10 cellular contexts compared by ENCODE assay signal in genomic region chr1:151619489-151620093, GRCh38. TPM values are rescaled to one million over a fixed set of nuclear protein-coding genes. Genes with fewer than 3 reads are reported as not detected.
DNase-seq lines count a peak whose midpoint lies in the region; TF ChIP-seq lines count a peak whose summit lies in the region.
"Had no signal": no experiment of that assay in that cellular context is flagged by ENCODE, and none has a peak within 500 bp of the region (broad histone marks: within the 10 kb centered on the region; RNA-seq: fewer than 3 reads in every experiment).

No MANE protein-coding gene starts in this region.

- whole genome bisulfite sequencing in sigmoid colon, 2 donors = 60 to 78% methylated on average over 6 of the region's 6 CpGs

- DNase-seq in EL (peak; percentile 55), SK-N-MC (ENCODE audit: low read depth, low spot score) (no peak), foreskin fibroblast (peak; percentile 44 to 64), sigmoid colon (no peak), SJCRH30 (no peak), GF-D8 (lab: John Stamatoyannopoulos, UW) (no peak), NK-92 (lab: John Stamatoyannopoulos, UW; ENCODE audit: unreplicated experiment) (no peak), T1000 (lab: John Stamatoyannopoulos, UW) (no peak)
- DNase-seq: activated CD8-positive, alpha-beta memory T cell treated with anti-CD3 and anti-CD28 coated beads for 24 hours; NCI-H446 treated with DMSO at 0.1 percent for 48 hours had no signal

- TF ChIP-seq EP300 in sigmoid colon (IDR thresholded peaks at IDR 0.05) = no peak

- intact Hi-C loops in sigmoid colon (cut with DNase I) = no loop called here

- H3K4me3 ChIP-seq in SK-N-MC (no peak overlapping the region), foreskin fibroblast (ENCODE audit: low read depth in 1 of 2, low read length in 2 of 2) (peak overlapping the region in 1 of 2 donors; percentile 6), sigmoid colon (no peak overlapping the region), SJCRH30 (no peak overlapping the region)

- H3K27ac ChIP-seq in SK-N-MC (peak overlapping the region; percentile 71), sigmoid colon (peak overlapping the region; percentile 73 to 99 (median 86)), SJCRH30 (no peak overlapping the region)

- H3K27me3 ChIP-seq in sigmoid colon = no peaks in the 10 kb centered on the region
- no peaks in the 10 kb centered on the region for H3K27me3 ChIP-seq in SJCRH30

- no peak for TF ChIP-seq POLR2A in sigmoid colon (IDR thresholded peaks at IDR 0.05)

- H3K4me1 ChIP-seq in sigmoid colon = peaks cover 0 to 73% (median 61%) of the 10 kb centered on the region in 4 donors
- H3K4me1 ChIP-seq in SJCRH30 = no peaks in the 10 kb centered on the region; the same call in 1 of the 2 replicates

- no peak overlapping the region for H3K9ac ChIP-seq in SK-N-MC (ENCODE audit: insufficient read length)

- H3K36me3 ChIP-seq in SK-N-MC (ENCODE audit: insufficient read depth, low read length) = peaks cover 6% of the 10 kb centered on the region; the same call in 1 of the 2 replicates
- no peaks in the 10 kb centered on the region for H3K36me3 ChIP-seq in sigmoid colon
- no peaks in the 10 kb centered on the region for H3K36me3 ChIP-seq in SJCRH30

- no peaks in the 10 kb centered on the region for H3K9me3 ChIP-seq in SK-N-MC (ENCODE audit: low read depth, low read length)
- no peaks in the 10 kb centered on the region for H3K9me3 ChIP-seq in sigmoid colon
- H3K9me3 ChIP-seq in SJCRH30 (replicated peaks) = no peaks in the 10 kb centered on the region

- TF ChIP-seq CTCF in foreskin fibroblast (IDR thresholded peaks at IDR 0.05; ENCODE audit: low read depth, low read length) (no peak), sigmoid colon (IDR thresholded peaks at IDR 0.05) (no peak)

RNA-seq across cellular contexts. Expression of gene SNX27, which starts 7.7 kb away (rescaled TPM):
- 10 to 100 TPM; 49.0 to 59.0 (median 54.1) TPM for total RNA-seq in sigmoid colon
- 10 to 100 TPM in 1 of 3 donors, 1 to 10 TPM in 2; 3.6 to 12.3 (median 7.4) TPM for polyA plus RNA-seq in sigmoid colon
- total RNA-seq in SJCRH30 (2014; rRNA removed; shearing (Covaris generic)) = 26.4 and 28.9 TPM in 2 replicates

Comparison
In these comparisons a context has a peak if more than half of its experiments do, and no peak if none do; other contexts are left out.
1. DNase-seq: peak in EL (single experiment) and foreskin fibroblast (2 of 2); none in SK-N-MC (single experiment), sigmoid colon (single experiment), SJCRH30 (0 of 2), GF-D8 (single experiment), NK-92 (single experiment) and T1000 (single experiment).